Comparison of ENCODE assay signal across 10 cellular contexts in the genomic region with DNA sequence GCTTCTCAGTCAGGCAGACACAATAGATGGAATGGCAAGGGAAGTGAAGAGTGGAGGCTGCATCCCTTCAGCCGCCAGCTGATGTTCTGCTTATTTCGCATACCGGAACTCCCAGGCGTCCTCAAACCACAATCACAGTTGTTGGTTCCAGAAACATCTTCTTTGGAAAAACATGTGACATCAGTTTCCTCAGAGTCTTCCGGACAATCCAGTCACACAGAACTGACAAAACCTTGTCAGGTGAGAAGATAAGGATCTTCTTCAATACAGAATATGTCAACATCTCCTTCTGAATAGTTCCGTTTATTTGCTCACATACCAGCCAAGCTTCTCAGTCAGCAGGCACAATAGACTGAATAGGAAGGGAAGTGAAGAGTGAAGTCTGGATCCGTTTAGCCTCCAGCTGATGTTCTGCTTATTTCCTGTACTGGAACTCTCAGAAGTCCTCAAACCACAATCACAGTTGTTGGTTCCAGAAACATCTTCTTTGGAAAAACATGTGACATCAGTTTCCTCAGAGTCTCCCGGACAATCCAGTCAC. TPM values are rescaled to one million over a fixed set of nuclear protein-coding genes. Genes with fewer than 3 reads are reported as not detected.
DNase-seq lines count a peak whose midpoint lies in the region; ATAC-seq and TF ChIP-seq lines count a peak whose summit lies in the region.
"Had no signal": no experiment of that assay in that cellular context is flagged by ENCODE, and none has a peak within 500 bp of the region (broad histone marks: within the 10 kb centered on the region; RNA-seq: fewer than 3 reads in every experiment).

No MANE protein-coding gene starts in this region.

- TF ChIP-seq CTCF in VCaP (conservative IDR thresholded peaks at IDR 0.05): no peak

- no peaks in the 10 kb centered on the region for H3K27me3 Mint-ChIP-seq in stimulated activated naive B cell treated with anti-CD40 and anti-IgM and Interleukin-4, amounts not matched to agents 10 μg/mL and 1 μg/mL and 100 μg/mL, for 72 hours

- H3K27ac ChIP-seq in VCaP: peak overlapping the region; percentile 86
- H3K27ac ChIP-seq: 22Rv1 had no signal

- peaks cover 45 to 63% of the 10 kb centered on the region in 2 donors for H3K4me1 Mint-ChIP-seq in stimulated activated naive B cell treated with anti-CD40 and anti-IgM and Interleukin-4, amounts not matched to agents 10 μg/mL and 1 μg/mL and 100 μg/mL, for 72 hours

- peak overlapping the region; percentile 98 for H3K27ac Mint-ChIP-seq in stimulated activated naive B cell treated with anti-CD40 and anti-IgM and Interleukin-4, amounts not matched to agents 10 μg/mL and 1 μg/mL and 100 μg/mL, for 72 hours

- peak overlapping the region; percentile 91 for H3K4me3 Mint-ChIP-seq in stimulated activated naive B cell treated with anti-CD40 and anti-IgM and Interleukin-4, amounts not matched to agents 10 μg/mL and 1 μg/mL and 100 μg/mL, for 72 hours

- peaks cover 18 to 24% of the 10 kb centered on the region in 2 donors for H3K36me3 Mint-ChIP-seq in stimulated activated naive B cell treated with anti-CD40 and anti-IgM and Interleukin-4, amounts not matched to agents 10 μg/mL and 1 μg/mL and 100 μg/mL, for 72 hours

- no peak for ATAC-seq in stimulated activated naive B cell treated with anti-CD40 and anti-IgM and Interleukin-4, amounts not matched to agents 10 μg/mL and 1 μg/mL and 100 μg/mL, for 72 hours (replicated peaks)
- no peak for ATAC-seq in GM18870 (IDR thresholded peaks at IDR 0.05; ENCODE audit: unreplicated experiment)

- DNase-seq in DMS153 treated with DMSO at 0.1 percent for 48 hours (lab: John Stamatoyannopoulos, UW; ENCODE audit: unreplicated experiment) (peak; percentile 7), DMS153 (lab: John Stamatoyannopoulos, UW) (no peak), glomerular endothelial cell (ENCODE audit: extremely low read depth, low read depth, low spot score) (peak; percentile 44), HuH-7.5 (ENCODE audit: low spot score) (no peak), GM19238 (ENCODE audit: insufficient read length, low spot score) (no peak)
- DNase-seq in stimulated activated naive B cell treated with anti-CD40 and anti-IgM and Interleukin-4, amounts not matched to agents 10 μg/mL and 1 μg/mL and 100 μg/mL, for 72 hours: no peak

- peaks cover 15 to 19% of the 10 kb centered on the region in 2 donors for H3K9me3 Mint-ChIP-seq in stimulated activated naive B cell treated with anti-CD40 and anti-IgM and Interleukin-4, amounts not matched to agents 10 μg/mL and 1 μg/mL and 100 μg/mL, for 72 hours

RNA-seq across cellular contexts. Expression of a gene that starts 45.1 kb away (rescaled TPM):
- total RNA-seq in glomerular endothelial cell: 8.8 and 9.7 TPM in 2 replicates
- total RNA-seq: fibroblast of lung had no signal

Comparison
In these comparisons a context has a peak if more than half of its experiments do, and no peak if none do; other contexts are left out.
1. DNase-seq: peak in DMS153 treated with DMSO at 0.1 percent for 48 hours (single experiment) and glomerular endothelial cell (single experiment); none in DMS153 (single experiment), stimulated activated naive B cell treated with anti-CD40 and anti-IgM and Interleukin-4, amounts not matched to agents 10 μg/mL and 1 μg/mL and 100 μg/mL, for 72 hours (single experiment), HuH-7.5 (single experiment) and GM19238 (single experiment).